ENCODE assay signal across 24 cellular contexts in genomic region chr17:70034158-70034557, GRCh38. TPM values are rescaled to one million over a fixed set of nuclear protein-coding genes. Genes with fewer than 3 reads are reported as not detected.
"Had no signal": no experiment of that assay in that cellular context is flagged by ENCODE, and none has a peak within 500 bp of the region (broad histone marks: within the 10 kb centered on the region; RNA-seq: fewer than 3 reads in every experiment).

No MANE protein-coding gene starts in this region.

- H3K4me1 ChIP-seq: breast epithelium, parathyroid adenoma, sigmoid colon, testis had no signal

- H3K36me3 ChIP-seq: breast epithelium, gastroesophageal sphincter, sigmoid colon had no signal

- DNase-seq: activated CD4-positive, alpha-beta memory T cell treated with anti-CD3 and anti-CD28 coated beads for 36 hours; activated CD4-positive, alpha-beta T cell treated with anti-CD3 and anti-CD28 coated beads for 4 hours; activated CD4-positive, CD25-positive, alpha-beta regulatory T cell; activated naive CD4-positive, alpha-beta T cell treated with Interleukin-2 at 50 U/mL for 16 hours; activated naive CD8-positive, alpha-beta T cell treated with anti-CD3 and anti-CD28 coated beads for 36 hours; activated T-cell treated with anti-CD3 and anti-CD28 coated beads, Interleukin-2, amount 50 U/mL, for 48 hours; amniotic stem cell; cortex of kidney; effector CD4-positive, alpha-beta T cell; immature natural killer cell; kidney glomerular epithelial cell; left ventricle myocardium superior; sigmoid colon; stimulated activated CD4-positive, alpha-beta T cell treated with anti-CD3 and anti-CD28 coated beads, Interleukin-4, amount 100 ng/mL, for 1 hour; stimulated activated naive CD4-positive, alpha-beta T cell; T1000; testis had no signal

- ATAC-seq: esophagus mucosa, gastroesophageal sphincter, left ventricle myocardium superior had no signal

- H3K4me3 ChIP-seq: breast epithelium, gastroesophageal sphincter, hepatocyte, sigmoid colon, smooth muscle cell, testis had no signal

- H3K9me3 ChIP-seq: breast epithelium, gastroesophageal sphincter, sigmoid colon, testis had no signal

RNA-seq across cellular contexts. Expression of gene KCNJ16, which starts 40.9 kb away (rescaled TPM):
- total RNA-seq: activated CD4-positive, alpha-beta memory T cell treated with anti-CD3 and anti-CD28 coated beads for 36 hours; activated naive CD8-positive, alpha-beta T cell treated with anti-CD3 and anti-CD28 coated beads for 36 hours; esophagus mucosa; left ventricle myocardium superior; myocyte; smooth muscle cell had no signal
